ENCODE assay signal across 20 cellular contexts in genomic region chr16:23629516-23629915, GRCh38.
"Had no signal": no experiment of that assay in that cellular context is flagged by ENCODE, and none has a peak within 500 bp of the region (broad histone marks: within the 10 kb centered on the region; RNA-seq: fewer than 3 reads in every experiment).

No MANE protein-coding gene starts in this region.

- H3K4me1 ChIP-seq: pancreas, stomach, tibial nerve, uterus had no signal

- H2AFZ ChIP-seq: hepatocyte had no signal

- H3K79me2 ChIP-seq: hepatocyte had no signal

- ATAC-seq: activated naive CD4-positive, alpha-beta T cell treated with anti-CD3 and anti-CD28 coated beads, Interleukin-2, amount 50 U/mL, for 72 hours; effector memory CD8-positive, alpha-beta T cell; left ventricle myocardium superior; natural killer cell treated with Interleukin-12 subunit alpha and Interleukin-12 subunit beta and Interleukin-15 and Interleukin-18, amount 100 ng/mL, for 72 hours; right cardiac atrium had no signal

- H3K36me3 ChIP-seq: uterus had no signal

- DNase-seq: activated CD4-positive, alpha-beta memory T cell treated with anti-CD3 and anti-CD28 coated beads for 36 hours; activated CD4-positive, alpha-beta T cell treated with anti-CD3 and anti-CD28 coated beads for 48 hours; activated gamma-delta T cell; aorta; dorsolateral prefrontal cortex; effector memory CD8-positive, alpha-beta T cell; foreskin melanocyte; glutamatergic neuron; immature natural killer cell; left ventricle myocardium superior; pancreas; right cardiac atrium; stimulated activated CD4-positive, alpha-beta T cell treated with anti-CD3 and anti-CD28 coated beads, Interleukin-12 subunit alpha, Interleukin-12 subunit beta, amount 100 ng/mL, for 4 hours; stomach; uterus had no signal

- H3K27me3 ChIP-seq: dorsolateral prefrontal cortex, hepatocyte, pancreas, stomach, suprapubic skin, tibial nerve, uterus had no signal

- H3K4me3 ChIP-seq: dorsolateral prefrontal cortex, hepatocyte, pancreas, stomach, suprapubic skin, tibial nerve, uterus had no signal

- H3K4me2 ChIP-seq: hepatocyte had no signal

- H3K9me3 ChIP-seq: pancreas, stomach, suprapubic skin, tibial nerve, uterus had no signal

- H3K27ac ChIP-seq: dorsolateral prefrontal cortex, hepatocyte, pancreas, stomach, suprapubic skin, tibial nerve, uterus had no signal
